ENCODE assay signal across 1 cellular context in the genomic region with DNA sequence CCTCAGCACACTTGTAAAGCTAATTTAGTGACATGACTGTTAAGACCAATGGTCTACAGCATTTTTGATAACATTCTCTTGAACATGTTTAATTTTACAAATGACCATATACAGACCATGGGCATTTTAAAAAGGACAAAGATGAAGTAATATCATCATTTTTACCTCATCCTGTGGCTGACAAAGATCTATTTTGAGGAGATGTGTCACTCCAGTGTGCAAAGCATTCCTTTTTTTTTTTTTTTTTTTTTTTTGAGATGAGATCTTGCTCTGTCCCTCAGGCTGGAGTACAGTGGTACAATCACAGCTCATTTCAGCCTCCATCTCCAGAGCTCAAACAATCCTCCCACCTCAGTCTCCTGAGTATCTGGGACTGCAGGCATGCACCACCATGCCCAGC.
TF ChIP-seq lines count a peak whose summit lies in the region.

No MANE protein-coding gene starts in this region.

TF ChIP-seq in K562, 482 proteins besides CTCF, POLR2A, EP300 and RAD21 (continued from another document):
- TF ChIP-seq ZNF609 (CRISPR knock-in tag; IDR thresholded peaks at IDR 0.05; ENCODE audit: borderline replicate concordance) (no peak), RBM17 (IDR thresholded peaks at IDR 0.05; ENCODE audit: borderline replicate concordance, low read depth, low read length) (no peak), ZNF449 (CRISPR knock-in tag; IDR thresholded peaks at IDR 0.05) (no peak), ZFP91 (CRISPR knock-in tag; IDR thresholded peaks at IDR 0.05) (no peak), ZNF431 (CRISPR knock-in tag; IDR thresholded peaks at IDR 0.05) (no peak), SNIP1 (IDR thresholded peaks at IDR 0.05; ENCODE audit: low read depth) (no peak), COPS2 (conservative IDR thresholded peaks at IDR 0.05) (no peak), MEF2A (IDR thresholded peaks at IDR 0.05; ENCODE audit: control insufficient read depth, low read depth, low read length) (no peak), ZNF384 (IDR thresholded peaks at IDR 0.05; ENCODE audit: low read depth, low read length) (peak; percentile 78), MIER1 (IDR thresholded peaks at IDR 0.05; ENCODE audit: low read depth) (no peak), NR2C2 (CRISPR knock-in tag; IDR thresholded peaks at IDR 0.05) (no peak), NR2C2 (tag; IDR thresholded peaks at IDR 0.05) (no peak), JUN (IDR thresholded peaks at IDR 0.05; ENCODE audit: borderline replicate concordance, low read depth, low read length) (0 out of 2 replicates have a peak, but pooled peaks have one; percentile 16), JUN (CRISPR knock-in tag; IDR thresholded peaks at IDR 0.05; ENCODE audit: borderline replicate concordance) (no peak), CREB1 (IDR thresholded peaks at IDR 0.05) (no peak), CREB1 (CRISPR knock-in tag; IDR thresholded peaks at IDR 0.05) (no peak)
- TF ChIP-seq, protein P1, sequence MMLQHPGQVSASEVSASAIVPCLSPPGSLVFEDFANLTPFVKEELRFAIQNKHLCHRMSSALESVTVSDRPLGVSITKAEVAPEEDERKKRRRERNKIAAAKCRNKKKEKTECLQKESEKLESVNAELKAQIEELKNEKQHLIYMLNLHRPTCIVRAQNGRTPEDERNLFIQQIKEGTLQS (IDR thresholded peaks at IDR 0.05): peak; percentile 65
- TF ChIP-seq, protein P1 (CRISPR knock-in tag; conservative IDR thresholded peaks at IDR 0.05): no peak
- TF ChIP-seq, protein P2, sequence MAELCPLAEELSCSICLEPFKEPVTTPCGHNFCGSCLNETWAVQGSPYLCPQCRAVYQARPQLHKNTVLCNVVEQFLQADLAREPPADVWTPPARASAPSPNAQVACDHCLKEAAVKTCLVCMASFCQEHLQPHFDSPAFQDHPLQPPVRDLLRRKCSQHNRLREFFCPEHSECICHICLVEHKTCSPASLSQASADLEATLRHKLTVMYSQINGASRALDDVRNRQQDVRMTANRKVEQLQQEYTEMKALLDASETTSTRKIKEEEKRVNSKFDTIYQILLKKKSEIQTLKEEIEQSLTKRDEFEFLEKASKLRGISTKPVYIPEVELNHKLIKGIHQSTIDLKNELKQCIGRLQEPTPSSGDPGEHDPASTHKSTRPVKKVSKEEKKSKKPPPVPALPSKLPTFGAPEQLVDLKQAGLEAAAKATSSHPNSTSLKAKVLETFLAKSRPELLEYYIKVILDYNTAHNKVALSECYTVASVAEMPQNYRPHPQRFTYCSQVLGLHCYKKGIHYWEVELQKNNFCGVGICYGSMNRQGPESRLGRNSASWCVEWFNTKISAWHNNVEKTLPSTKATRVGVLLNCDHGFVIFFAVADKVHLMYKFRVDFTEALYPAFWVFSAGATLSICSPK (IDR thresholded peaks at IDR 0.05; ENCODE audit: borderline replicate concordance): no peak
